Comparison of ENCODE assay signal across 11 cellular contexts in genomic region chr2:237073552-237073951, GRCh38. TPM values are rescaled to one million over a fixed set of nuclear protein-coding genes. Genes with fewer than 3 reads are reported as not detected.
A peak's percentile ranks its signal among the peaks of the same experiment; 100 is the strongest.
DNase-seq lines count a peak whose midpoint lies in the region; ATAC-seq and TF ChIP-seq lines count a peak whose summit lies in the region.
"Had no signal": no experiment of that assay in that cellular context is flagged by ENCODE, and none has a peak within 500 bp of the region (broad histone marks: within the 10 kb centered on the region; RNA-seq: fewer than 3 reads in every experiment).

No MANE protein-coding gene starts in this region.

- TF ChIP-seq CTCF in astrocyte of the spinal cord (IDR thresholded peaks at IDR 0.05; ENCODE audit: low read depth, low read length) (no peak), heart left ventricle (IDR thresholded peaks at IDR 0.05) (no peak)

- ATAC-seq in heart left ventricle (peak; percentile 21 to 80 (median 68)), GM18511 (IDR thresholded peaks at IDR 0.05; ENCODE audit: unreplicated experiment) (no peak)

- peak overlapping the region; percentile 74 for H2AFZ ChIP-seq in GM23248

- H3K4me3 ChIP-seq in GM23248 (peak overlapping the region; percentile 23), astrocyte of the spinal cord (ENCODE audit: low read depth, low read length) (no peak overlapping the region), heart left ventricle (no peak overlapping the region), skeletal muscle cell (ENCODE audit: low read depth, low read length) (no peak overlapping the region)

- peak overlapping the region; percentile 69 for H3K27ac ChIP-seq in GM23248
- H3K27ac ChIP-seq in heart left ventricle: peak overlapping the region in 9 of 12 donors; percentile 11 to 64 (median 45)

- no peaks in the 10 kb centered on the region for H3K27me3 ChIP-seq in GM23248 (replicated peaks; ENCODE audit: insufficient read depth)
- no peaks in the 10 kb centered on the region for H3K27me3 ChIP-seq in heart left ventricle

- peak overlapping the region; percentile 55 for H3K9ac ChIP-seq in GM23248

- H3K4me1 ChIP-seq in GM23248 (ENCODE audit: insufficient read depth) (peaks cover 22% of the 10 kb centered on the region), heart left ventricle (peaks cover 0 to 38% (median 28%) of the 10 kb centered on the region in 12 donors)

- H3F3A ChIP-seq in GM23248 (ENCODE audit: insufficient read depth): peaks cover 21% of the 10 kb centered on the region

- no peaks in the 10 kb centered on the region for H4K20me1 ChIP-seq in GM23248 (ENCODE audit: insufficient read depth)

- peak overlapping the region; percentile 52 for H3K4me2 ChIP-seq in GM23248 (ENCODE audit: unreplicated experiment)

- no peaks in the 10 kb centered on the region for H3K9me3 ChIP-seq in GM23248 (ENCODE audit: low read depth)
- H3K9me3 ChIP-seq in heart left ventricle: peaks cover 0 to 5% (median 0%) of the 10 kb centered on the region in 12 donors

- WGBS in GM23248 (ENCODE audit: low coverage in 1 of 2, low lambda C conversion rate in 2 of 2, missing lambda C conversion rate in 2 of 2), 2 experiments: 1% methylated on average over 4 of the region's 4 CpGs
- WGBS in heart left ventricle, 4 donors: 17 to 45% (median 37%) methylated on average over 4 of the region's 4 CpGs

- no peaks in the 10 kb centered on the region for H3K36me3 ChIP-seq in GM23248 (ENCODE audit: low read depth)
- no peaks in the 10 kb centered on the region for H3K36me3 ChIP-seq in heart left ventricle

- in situ Hi-C loops in GM23248 (cut with MboI): no loop called here
- in situ Hi-C loops in astrocyte of the spinal cord (cut with HindIII; ENCODE audit: low sequenced_read_pairs): no loop called here
- in situ Hi-C loops in ACHN (cut with HindIII; ENCODE audit: low pct_ligation_motif_present, low pct_unique_long_range_greater_than_20kb, low sequenced_read_pairs): no loop called here

- DNase-seq in GM23248: peak; percentile 93
- peak; percentile 67 for DNase-seq in astrocyte of the spinal cord (ENCODE audit: low read depth, low spot score)
- no peak for DNase-seq in heart left ventricle
- DNase-seq in skeletal muscle cell (ENCODE audit: low read depth): peak; percentile 37
- no peak for DNase-seq in activated effector memory CD4-positive, alpha-beta T cell treated with Interleukin-2 at 50 U/mL for 16 hours
- no peak for DNase-seq in ACHN
- no peak for DNase-seq in stimulated activated CD4-positive, alpha-beta T cell treated with anti-CD3 and anti-CD28 coated beads, Interleukin-4, amount 100 ng/mL, for 1 hour
- DNase-seq: CD8-positive, alpha-beta memory T cell; NCI-H1048; NCI-H510A had no signal

- intact Hi-C loops in heart left ventricle (cut with DNase I): loop anchor here in 3 of 10 donors (5.0 to 10.0 kb wide), 3 partner anchors 1289 to 1309 kb away; no protein-coding TSS in a partner anchor

- no peak for TF ChIP-seq POLR2A in heart left ventricle (IDR thresholded peaks at IDR 0.05)

- no peaks in the 10 kb centered on the region for H3K79me2 ChIP-seq in GM23248 (ENCODE audit: insufficient read depth)

- H3K9me2 ChIP-seq in GM23248 (ENCODE audit: insufficient read depth): no peaks in the 10 kb centered on the region

RNA-seq across cellular contexts. Expression of gene COPS8, which starts 12.1 kb away (rescaled TPM):
- total RNA-seq in GM23248 (2014; rRNA removed; shearing (Covaris generic)): 145 and 148 TPM in 2 replicates
- polyA plus RNA-seq in GM23248 (2016; fragmentation: Nextera tagmentation; extraction: Ambion mirVana) (164 and 168 TPM in 2 replicates), heart left ventricle (100 to 1,000 TPM in 1 of 2 donors, 10 to 100 TPM in 1; 34.7 to 231 TPM)
- total RNA-seq in heart left ventricle: 100 to 1,000 TPM in 3 of 9 donors, 10 to 100 TPM in 6; 71.3 to 168 (median 93.0) TPM

Comparison
In these comparisons a context has a peak if more than half of its experiments do, and no peak if none do; other contexts are left out.
1. DNase-seq: peak in GM23248 (single experiment), astrocyte of the spinal cord (single experiment) and skeletal muscle cell (single experiment); none in heart left ventricle (0 of 5), activated effector memory CD4-positive, alpha-beta T cell treated with Interleukin-2 at 50 U/mL for 16 hours (single experiment), ACHN (single experiment) and stimulated activated CD4-positive, alpha-beta T cell treated with anti-CD3 and anti-CD28 coated beads, Interleukin-4, amount 100 ng/mL, for 1 hour (single experiment).